ENCODE assay signal across 1 cellular context in genomic region chr11:72470386-72470785, GRCh38.
TF ChIP-seq lines count a peak whose summit lies in the region.

No MANE protein-coding gene starts in this region.

TF ChIP-seq in A549, 52 proteins besides CTCF, POLR2A, EP300 and RAD21 (continued from another document):
- TF ChIP-seq PBX3 (IDR thresholded peaks at IDR 0.05) (no peak), HDAC2 (IDR thresholded peaks at IDR 0.05) (no peak), EHF (CRISPR knock-in tag; IDR thresholded peaks at IDR 0.05) (no peak), PHF8 (IDR thresholded peaks at IDR 0.05; ENCODE audit: borderline replicate concordance, low read depth) (no peak), EHMT2 (IDR thresholded peaks at IDR 0.05; ENCODE audit: low read depth) (no peak), ZFP36 (IDR thresholded peaks at IDR 0.05; ENCODE audit: borderline replicate concordance, partially characterized antibody) (no peak), BHLHE40 (IDR thresholded peaks at IDR 0.05; ENCODE audit: low read depth, low read length) (no peak)
